19 cellular contexts compared by ENCODE assay signal in genomic region chr3:188797045-188797444, GRCh38.
DNase-seq lines count a peak whose midpoint lies in the region; ATAC-seq and TF ChIP-seq lines count a peak whose summit lies in the region.
"Had no signal": no experiment of that assay in that cellular context is flagged by ENCODE, and none has a peak within 500 bp of the region (broad histone marks: within the 10 kb centered on the region; RNA-seq: fewer than 3 reads in every experiment).

No MANE protein-coding gene starts in this region.

- H3K4me2 ChIP-seq in SU-DHL-6 (ENCODE audit: low read depth, low read length, poor library complexity, severe bottlenecking): no peak overlapping the region
- H3K4me2 ChIP-seq: BLaER1 had no signal

- 52 to 77% (median 55%) methylated on average over 3 of the region's 3 CpGs for WGBS in stomach, 5 donors

- peak in 1 of 2 donors; percentile 26 for ATAC-seq in lower lobe of right lung
- ATAC-seq in HG02642 (IDR thresholded peaks at IDR 0.05; ENCODE audit: poor library complexity, unreplicated experiment): no peak
- ATAC-seq: gastroesophageal sphincter had no signal

- H3K79me2 ChIP-seq in SU-DHL-6 (ENCODE audit: insufficient read depth, low read length): no peaks in the 10 kb centered on the region

- CTCF ChIA-PET in GM10248 (lab: Yijun Ruan, JAX): interaction anchor here (0.7 to 1.0 kb wide), 3 partner anchors 9 to 12 kb away, joined by 3 to 4 read pairs (median 3); no protein-coding TSS in a partner anchor

- H2AFZ ChIP-seq in SU-DHL-6 (ENCODE audit: low read depth, low read length, severe bottlenecking): no peak overlapping the region

- POLR2A ChIA-PET in GM10248 (lab: Yijun Ruan, JAX): no interaction called here

- H3K36me3 ChIP-seq in SU-DHL-6 (ENCODE audit: low read length) (no peaks in the 10 kb centered on the region), lower lobe of right lung (no peaks in the 10 kb centered on the region), stomach (peaks cover 0 to 5% (median 2%) of the 10 kb centered on the region in 4 donors)
- H3K36me3 ChIP-seq: BLaER1, gastroesophageal sphincter, left ventricle myocardium inferior, tibial nerve had no signal

- H3K9ac ChIP-seq in SU-DHL-6 (ENCODE audit: low read length): no peak overlapping the region
- H3K9ac ChIP-seq: BLaER1 had no signal

- TF ChIP-seq POLR2A in stomach (IDR thresholded peaks at IDR 0.05): no peak

- H4K20me1 ChIP-seq in SU-DHL-6 (ENCODE audit: low read depth, low read length): no peaks in the 10 kb centered on the region
- H4K20me1 ChIP-seq: BLaER1 had no signal

- peaks cover 22% of the 10 kb centered on the region for H3K4me1 ChIP-seq in lower lobe of right lung
- H3K4me1 ChIP-seq in stomach: peaks cover 0 to 41% (median 26%) of the 10 kb centered on the region in 4 donors

- H3F3A ChIP-seq in SU-DHL-6 (ENCODE audit: insufficient read depth): peaks cover 26% of the 10 kb centered on the region; the same call in 1 of the 2 replicates

- no peaks in the 10 kb centered on the region for H3K9me3 ChIP-seq in SU-DHL-6 (ENCODE audit: insufficient read depth, low read length)
- no peaks in the 10 kb centered on the region for H3K9me3 ChIP-seq in lower lobe of right lung
- no peaks in the 10 kb centered on the region for H3K9me3 ChIP-seq in stomach
- H3K9me3 ChIP-seq: BLaER1, gastroesophageal sphincter, left ventricle myocardium inferior, tibial nerve had no signal

- H3K27ac ChIP-seq in SU-DHL-6 (ENCODE audit: low read depth, low read length) (peak overlapping the region; percentile 64; the same call in 1 of the 2 replicates), lower lobe of right lung (peak overlapping the region; percentile 6), stomach (peak overlapping the region in 4 of 5 donors; percentile 9 to 63 (median 14))
- H3K27ac ChIP-seq: 22Rv1, BLaER1 had no signal

- no peak for TF ChIP-seq CTCF in SU-DHL-6 (IDR thresholded peaks at IDR 0.05; ENCODE audit: insufficient read depth, low read length, poor library complexity, severe bottlenecking)
- TF ChIP-seq CTCF in lower lobe of right lung (IDR thresholded peaks at IDR 0.05): no peak
- no peak for TF ChIP-seq CTCF in stomach (IDR thresholded peaks at IDR 0.05)
- TF ChIP-seq CTCF in GM10248 (IDR thresholded peaks at IDR 0.05; ENCODE audit: control extremely low read depth, extremely low read depth, low read depth, missing control alignments): no peak

- no peak for TF ChIP-seq EP300 in stomach (IDR thresholded peaks at IDR 0.05)

- no peaks in the 10 kb centered on the region for H3K9me2 ChIP-seq in SU-DHL-6 (replicated peaks; ENCODE audit: insufficient read depth, low read length)

- intact Hi-C loops in lower lobe of right lung (cut with DNase I): no loop called here
- intact Hi-C loops in stomach (cut with DNase I; ENCODE audit: low total_unique reads): no loop called here

- H3K27me3 ChIP-seq in SU-DHL-6 (ENCODE audit: low read length) (no peaks in the 10 kb centered on the region), lower lobe of right lung (ENCODE audit: low read depth) (no peaks in the 10 kb centered on the region), stomach (no peaks in the 10 kb centered on the region)
- H3K27me3 ChIP-seq: BLaER1, gastroesophageal sphincter, tibial nerve had no signal

- DNase-seq in SIG-M5 treated with dmso at 0.1 percent for 504 hours (lab: John Stamatoyannopoulos, UW; ENCODE audit: unreplicated experiment) (peak; percentile 10), SIG-M5 (lab: John Stamatoyannopoulos, UW) (no peak), lower lobe of right lung (no peak), stomach (no peak), GM10248 (ENCODE audit: extremely low spot score) (no peak)
- DNase-seq in activated T-cell treated with anti-CD3 and anti-CD28 coated beads, Interleukin-2, amount 50 U/mL, for 1 hour: no peak
- DNase-seq: activated B cell treated with CpG ODN at 0.5 μM for 24 hours; activated effector memory CD4-positive, alpha-beta T cell treated with Interleukin-2 at 50 U/mL for 16 hours; Karpas-422; left ventricle myocardium inferior; naive B cell; NCI-H1436 treated with DMSO at 0.1 percent for 48 hours; posterior cingulate gyrus had no signal

- H3K4me3 ChIP-seq in SU-DHL-6 (ENCODE audit: insufficient read depth, low read length, poor library complexity, severe bottlenecking) (no peak overlapping the region), lower lobe of right lung (no peak overlapping the region), stomach (no peak overlapping the region)
- H3K4me3 ChIP-seq: BLaER1, gastroesophageal sphincter, left ventricle myocardium inferior, tibial nerve had no signal

Comparison
In these comparisons a context has a peak if more than half of its experiments do, and no peak if none do; other contexts are left out.
1. H3K27ac ChIP-seq: peak in every context shown above with its lines; median percentile 64 in SU-DHL-6; 14 in stomach; 6 in lower lobe of right lung.